In the genomic region with DNA sequence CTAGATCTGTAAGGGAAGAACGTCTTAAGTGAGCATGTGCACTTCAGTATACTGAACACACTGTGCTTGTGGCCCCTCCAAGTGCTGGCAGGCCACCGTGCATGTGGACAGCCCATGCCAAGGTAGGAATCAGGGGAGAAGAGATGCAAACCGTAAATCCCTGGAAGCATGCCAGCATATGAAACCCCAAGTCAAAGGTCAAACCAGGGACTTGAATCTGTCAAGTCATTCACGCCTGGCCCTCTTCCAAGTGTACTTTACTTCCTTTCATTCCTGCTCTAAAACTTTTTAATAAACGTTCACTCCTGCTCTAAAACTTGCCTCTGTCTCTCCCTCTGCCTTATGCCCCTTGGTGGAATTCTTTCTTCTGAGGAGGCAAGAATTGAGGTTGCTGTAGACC, we compare ENCODE assay signal across 1 cellular context.
A peak's percentile ranks its signal among the peaks of the same experiment; 100 is the strongest.
TF ChIP-seq lines count a peak whose summit lies in the region.

No MANE protein-coding gene starts in this region.

TF ChIP-seq in K562, 482 proteins besides CTCF, POLR2A, EP300 and RAD21 (continues in another document):
- no peak for TF ChIP-seq HNRNPH1 (optimal IDR thresholded peaks at IDR 0.05; ENCODE audit: low read depth, low read length)
- no peak for TF ChIP-seq TCF7L2 (IDR thresholded peaks at IDR 0.05; ENCODE audit: low read depth, low read length)
- TF ChIP-seq KLF13 (tag; IDR thresholded peaks at IDR 0.05; ENCODE audit: borderline replicate concordance, low read depth): no peak
- TF ChIP-seq JUND (IDR thresholded peaks at IDR 0.05; ENCODE audit: borderline replicate concordance, low read depth, low read length): no peak
- no peak for TF ChIP-seq JUND (tag; IDR thresholded peaks at IDR 0.05; ENCODE audit: borderline replicate concordance, low read depth, low read length)
- TF ChIP-seq KDM4B (IDR thresholded peaks at IDR 0.05; ENCODE audit: borderline replicate concordance in 2 of 2, low read depth in 1 of 2): no peak
- TF ChIP-seq PRPF4 (IDR thresholded peaks at IDR 0.05; ENCODE audit: insufficient read depth, low read depth, low read length, poor library complexity, severe bottlenecking): no peak
- TF ChIP-seq NFE2 (IDR thresholded peaks at IDR 0.05; ENCODE audit: low read depth): peak; percentile 94
- TF ChIP-seq MAFF (IDR thresholded peaks at IDR 0.05; ENCODE audit: low read length): peak; percentile 86
- TF ChIP-seq NBN (IDR thresholded peaks at IDR 0.05; ENCODE audit: low read depth): peak; percentile 32; the same call in 1 of the 2 replicates
- no peak for TF ChIP-seq DNMT1 (IDR thresholded peaks at IDR 0.05)
- TF ChIP-seq, protein P1, sequence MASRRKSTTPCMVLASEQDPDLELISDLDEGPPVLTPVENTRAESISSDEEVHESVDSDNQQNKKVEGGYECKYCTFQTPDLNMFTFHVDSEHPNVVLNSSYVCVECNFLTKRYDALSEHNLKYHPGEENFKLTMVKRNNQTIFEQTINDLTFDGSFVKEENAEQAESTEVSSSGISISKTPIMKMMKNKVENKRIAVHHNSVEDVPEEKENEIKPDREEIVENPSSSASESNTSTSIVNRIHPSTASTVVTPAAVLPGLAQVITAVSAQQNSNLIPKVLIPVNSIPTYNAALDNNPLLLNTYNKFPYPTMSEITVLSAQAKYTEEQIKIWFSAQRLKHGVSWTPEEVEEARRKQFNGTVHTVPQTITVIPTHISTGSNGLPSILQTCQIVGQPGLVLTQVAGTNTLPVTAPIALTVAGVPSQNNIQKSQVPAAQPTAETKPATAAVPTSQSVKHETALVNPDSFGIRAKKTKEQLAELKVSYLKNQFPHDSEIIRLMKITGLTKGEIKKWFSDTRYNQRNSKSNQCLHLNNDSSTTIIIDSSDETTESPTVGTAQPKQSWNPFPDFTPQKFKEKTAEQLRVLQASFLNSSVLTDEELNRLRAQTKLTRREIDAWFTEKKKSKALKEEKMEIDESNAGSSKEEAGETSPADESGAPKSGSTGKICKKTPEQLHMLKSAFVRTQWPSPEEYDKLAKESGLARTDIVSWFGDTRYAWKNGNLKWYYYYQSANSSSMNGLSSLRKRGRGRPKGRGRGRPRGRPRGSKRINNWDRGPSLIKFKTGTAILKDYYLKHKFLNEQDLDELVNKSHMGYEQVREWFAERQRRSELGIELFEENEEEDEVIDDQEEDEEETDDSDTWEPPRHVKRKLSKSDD (conservative IDR thresholded peaks at IDR 0.05; ENCODE audit: low read length): no peak
- TF ChIP-seq, protein P2, sequence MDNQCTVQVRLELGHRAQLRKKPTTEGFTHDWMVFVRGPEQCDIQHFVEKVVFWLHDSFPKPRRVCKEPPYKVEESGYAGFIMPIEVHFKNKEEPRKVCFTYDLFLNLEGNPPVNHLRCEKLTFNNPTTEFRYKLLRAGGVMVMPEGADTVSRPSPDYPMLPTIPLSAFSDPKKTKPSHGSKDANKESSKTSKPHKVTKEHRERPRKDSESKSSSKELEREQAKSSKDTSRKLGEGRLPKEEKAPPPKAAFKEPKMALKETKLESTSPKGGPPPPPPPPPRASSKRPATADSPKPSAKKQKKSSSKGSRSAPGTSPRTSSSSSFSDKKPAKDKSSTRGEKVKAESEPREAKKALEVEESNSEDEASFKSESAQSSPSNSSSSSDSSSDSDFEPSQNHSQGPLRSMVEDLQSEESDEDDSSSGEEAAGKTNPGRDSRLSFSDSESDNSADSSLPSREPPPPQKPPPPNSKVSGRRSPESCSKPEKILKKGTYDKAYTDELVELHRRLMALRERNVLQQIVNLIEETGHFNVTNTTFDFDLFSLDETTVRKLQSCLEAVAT (IDR thresholded peaks at IDR 0.05): no peak
- no peak for TF ChIP-seq XRCC4 (IDR thresholded peaks at IDR 0.05; ENCODE audit: extremely low read depth, insufficient read depth, insufficient read length)
- TF ChIP-seq, protein P3, sequence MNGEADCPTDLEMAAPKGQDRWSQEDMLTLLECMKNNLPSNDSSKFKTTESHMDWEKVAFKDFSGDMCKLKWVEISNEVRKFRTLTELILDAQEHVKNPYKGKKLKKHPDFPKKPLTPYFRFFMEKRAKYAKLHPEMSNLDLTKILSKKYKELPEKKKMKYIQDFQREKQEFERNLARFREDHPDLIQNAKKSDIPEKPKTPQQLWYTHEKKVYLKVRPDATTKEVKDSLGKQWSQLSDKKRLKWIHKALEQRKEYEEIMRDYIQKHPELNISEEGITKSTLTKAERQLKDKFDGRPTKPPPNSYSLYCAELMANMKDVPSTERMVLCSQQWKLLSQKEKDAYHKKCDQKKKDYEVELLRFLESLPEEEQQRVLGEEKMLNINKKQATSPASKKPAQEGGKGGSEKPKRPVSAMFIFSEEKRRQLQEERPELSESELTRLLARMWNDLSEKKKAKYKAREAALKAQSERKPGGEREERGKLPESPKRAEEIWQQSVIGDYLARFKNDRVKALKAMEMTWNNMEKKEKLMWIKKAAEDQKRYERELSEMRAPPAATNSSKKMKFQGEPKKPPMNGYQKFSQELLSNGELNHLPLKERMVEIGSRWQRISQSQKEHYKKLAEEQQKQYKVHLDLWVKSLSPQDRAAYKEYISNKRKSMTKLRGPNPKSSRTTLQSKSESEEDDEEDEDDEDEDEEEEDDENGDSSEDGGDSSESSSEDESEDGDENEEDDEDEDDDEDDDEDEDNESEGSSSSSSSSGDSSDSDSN (IDR thresholded peaks at IDR 0.05; ENCODE audit: borderline replicate concordance in 1 of 2, low read depth in 2 of 2, low read length in 2 of 2): no peak
- no peak for TF ChIP-seq TBP (optimal IDR thresholded peaks at IDR 0.05; ENCODE audit: low read depth, low read length)
- TF ChIP-seq DIDO1 (tag; IDR thresholded peaks at IDR 0.05; ENCODE audit: low read depth): no peak
- TF ChIP-seq ESRRB (CRISPR knock-in tag; IDR thresholded peaks at IDR 0.05; ENCODE audit: borderline replicate concordance): no peak
- no peak for TF ChIP-seq SMAD3 (CRISPR knock-in tag; conservative IDR thresholded peaks at IDR 0.05)
- TF ChIP-seq, protein P4, sequence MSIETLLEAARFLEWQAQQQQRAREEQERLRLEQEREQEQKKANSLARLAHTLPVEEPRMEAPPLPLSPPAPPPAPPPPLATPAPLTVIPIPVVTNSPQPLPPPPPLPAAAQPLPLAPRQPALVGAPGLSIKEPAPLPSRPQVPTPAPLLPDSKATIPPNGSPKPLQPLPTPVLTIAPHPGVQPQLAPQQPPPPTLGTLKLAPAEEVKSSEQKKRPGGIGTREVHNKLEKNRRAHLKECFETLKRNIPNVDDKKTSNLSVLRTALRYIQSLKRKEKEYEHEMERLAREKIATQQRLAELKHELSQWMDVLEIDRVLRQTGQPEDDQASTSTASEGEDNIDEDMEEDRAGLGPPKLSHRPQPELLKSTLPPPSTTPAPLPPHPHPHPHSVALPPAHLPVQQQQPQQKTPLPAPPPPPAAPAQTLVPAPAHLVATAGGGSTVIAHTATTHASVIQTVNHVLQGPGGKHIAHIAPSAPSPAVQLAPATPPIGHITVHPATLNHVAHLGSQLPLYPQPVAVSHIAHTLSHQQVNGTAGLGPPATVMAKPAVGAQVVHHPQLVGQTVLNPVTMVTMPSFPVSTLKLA (conservative IDR thresholded peaks at IDR 0.05): peak in 1 of 2 experiments; percentile 16; a peak in 1 of 4 replicates
- peak in 1 of 2 experiments; percentile 5; a peak in 1 of 4 replicates for TF ChIP-seq RCOR1 (IDR thresholded peaks at IDR 0.05; ENCODE audit: borderline replicate concordance in 1 of 2, low read depth in 2 of 2, low read length in 2 of 2)
- TF ChIP-seq, protein P5, sequence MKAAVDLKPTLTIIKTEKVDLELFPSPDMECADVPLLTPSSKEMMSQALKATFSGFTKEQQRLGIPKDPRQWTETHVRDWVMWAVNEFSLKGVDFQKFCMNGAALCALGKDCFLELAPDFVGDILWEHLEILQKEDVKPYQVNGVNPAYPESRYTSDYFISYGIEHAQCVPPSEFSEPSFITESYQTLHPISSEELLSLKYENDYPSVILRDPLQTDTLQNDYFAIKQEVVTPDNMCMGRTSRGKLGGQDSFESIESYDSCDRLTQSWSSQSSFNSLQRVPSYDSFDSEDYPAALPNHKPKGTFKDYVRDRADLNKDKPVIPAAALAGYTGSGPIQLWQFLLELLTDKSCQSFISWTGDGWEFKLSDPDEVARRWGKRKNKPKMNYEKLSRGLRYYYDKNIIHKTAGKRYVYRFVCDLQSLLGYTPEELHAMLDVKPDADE (conservative IDR thresholded peaks at IDR 0.05; ENCODE audit: control insufficient read depth, low read depth, low read length): no peak
- TF ChIP-seq ZNF124 (CRISPR knock-in tag; IDR thresholded peaks at IDR 0.05): no peak
- TF ChIP-seq, protein P6, sequence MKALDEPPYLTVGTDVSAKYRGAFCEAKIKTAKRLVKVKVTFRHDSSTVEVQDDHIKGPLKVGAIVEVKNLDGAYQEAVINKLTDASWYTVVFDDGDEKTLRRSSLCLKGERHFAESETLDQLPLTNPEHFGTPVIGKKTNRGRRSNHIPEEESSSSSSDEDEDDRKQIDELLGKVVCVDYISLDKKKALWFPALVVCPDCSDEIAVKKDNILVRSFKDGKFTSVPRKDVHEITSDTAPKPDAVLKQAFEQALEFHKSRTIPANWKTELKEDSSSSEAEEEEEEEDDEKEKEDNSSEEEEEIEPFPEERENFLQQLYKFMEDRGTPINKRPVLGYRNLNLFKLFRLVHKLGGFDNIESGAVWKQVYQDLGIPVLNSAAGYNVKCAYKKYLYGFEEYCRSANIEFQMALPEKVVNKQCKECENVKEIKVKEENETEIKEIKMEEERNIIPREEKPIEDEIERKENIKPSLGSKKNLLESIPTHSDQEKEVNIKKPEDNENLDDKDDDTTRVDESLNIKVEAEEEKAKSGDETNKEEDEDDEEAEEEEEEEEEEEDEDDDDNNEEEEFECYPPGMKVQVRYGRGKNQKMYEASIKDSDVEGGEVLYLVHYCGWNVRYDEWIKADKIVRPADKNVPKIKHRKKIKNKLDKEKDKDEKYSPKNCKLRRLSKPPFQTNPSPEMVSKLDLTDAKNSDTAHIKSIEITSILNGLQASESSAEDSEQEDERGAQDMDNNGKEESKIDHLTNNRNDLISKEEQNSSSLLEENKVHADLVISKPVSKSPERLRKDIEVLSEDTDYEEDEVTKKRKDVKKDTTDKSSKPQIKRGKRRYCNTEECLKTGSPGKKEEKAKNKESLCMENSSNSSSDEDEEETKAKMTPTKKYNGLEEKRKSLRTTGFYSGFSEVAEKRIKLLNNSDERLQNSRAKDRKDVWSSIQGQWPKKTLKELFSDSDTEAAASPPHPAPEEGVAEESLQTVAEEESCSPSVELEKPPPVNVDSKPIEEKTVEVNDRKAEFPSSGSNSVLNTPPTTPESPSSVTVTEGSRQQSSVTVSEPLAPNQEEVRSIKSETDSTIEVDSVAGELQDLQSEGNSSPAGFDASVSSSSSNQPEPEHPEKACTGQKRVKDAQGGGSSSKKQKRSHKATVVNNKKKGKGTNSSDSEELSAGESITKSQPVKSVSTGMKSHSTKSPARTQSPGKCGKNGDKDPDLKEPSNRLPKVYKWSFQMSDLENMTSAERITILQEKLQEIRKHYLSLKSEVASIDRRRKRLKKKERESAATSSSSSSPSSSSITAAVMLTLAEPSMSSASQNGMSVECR (CRISPR knock-in tag; IDR thresholded peaks at IDR 0.05): no peak
- TF ChIP-seq, protein P7, sequence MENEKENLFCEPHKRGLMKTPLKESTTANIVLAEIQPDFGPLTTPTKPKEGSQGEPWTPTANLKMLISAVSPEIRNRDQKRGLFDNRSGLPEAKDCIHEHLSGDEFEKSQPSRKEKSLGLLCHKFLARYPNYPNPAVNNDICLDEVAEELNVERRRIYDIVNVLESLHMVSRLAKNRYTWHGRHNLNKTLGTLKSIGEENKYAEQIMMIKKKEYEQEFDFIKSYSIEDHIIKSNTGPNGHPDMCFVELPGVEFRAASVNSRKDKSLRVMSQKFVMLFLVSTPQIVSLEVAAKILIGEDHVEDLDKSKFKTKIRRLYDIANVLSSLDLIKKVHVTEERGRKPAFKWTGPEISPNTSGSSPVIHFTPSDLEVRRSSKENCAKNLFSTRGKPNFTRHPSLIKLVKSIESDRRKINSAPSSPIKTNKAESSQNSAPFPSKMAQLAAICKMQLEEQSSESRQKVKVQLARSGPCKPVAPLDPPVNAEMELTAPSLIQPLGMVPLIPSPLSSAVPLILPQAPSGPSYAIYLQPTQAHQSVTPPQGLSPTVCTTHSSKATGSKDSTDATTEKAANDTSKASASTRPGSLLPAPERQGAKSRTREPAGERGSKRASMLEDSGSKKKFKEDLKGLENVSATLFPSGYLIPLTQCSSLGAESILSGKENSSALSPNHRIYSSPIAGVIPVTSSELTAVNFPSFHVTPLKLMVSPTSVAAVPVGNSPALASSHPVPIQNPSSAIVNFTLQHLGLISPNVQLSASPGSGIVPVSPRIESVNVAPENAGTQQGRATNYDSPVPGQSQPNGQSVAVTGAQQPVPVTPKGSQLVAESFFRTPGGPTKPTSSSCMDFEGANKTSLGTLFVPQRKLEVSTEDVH (IDR thresholded peaks at IDR 0.05; ENCODE audit: low read depth, partially characterized antibody): peak; percentile 27
- TF ChIP-seq NCOR1 (IDR thresholded peaks at IDR 0.05): 0 out of 2 replicates have a peak, but pooled peaks have one; percentile 14
- no peak for TF ChIP-seq KAT2B (IDR thresholded peaks at IDR 0.05; ENCODE audit: low read depth, low read length)
- TF ChIP-seq, protein P8, sequence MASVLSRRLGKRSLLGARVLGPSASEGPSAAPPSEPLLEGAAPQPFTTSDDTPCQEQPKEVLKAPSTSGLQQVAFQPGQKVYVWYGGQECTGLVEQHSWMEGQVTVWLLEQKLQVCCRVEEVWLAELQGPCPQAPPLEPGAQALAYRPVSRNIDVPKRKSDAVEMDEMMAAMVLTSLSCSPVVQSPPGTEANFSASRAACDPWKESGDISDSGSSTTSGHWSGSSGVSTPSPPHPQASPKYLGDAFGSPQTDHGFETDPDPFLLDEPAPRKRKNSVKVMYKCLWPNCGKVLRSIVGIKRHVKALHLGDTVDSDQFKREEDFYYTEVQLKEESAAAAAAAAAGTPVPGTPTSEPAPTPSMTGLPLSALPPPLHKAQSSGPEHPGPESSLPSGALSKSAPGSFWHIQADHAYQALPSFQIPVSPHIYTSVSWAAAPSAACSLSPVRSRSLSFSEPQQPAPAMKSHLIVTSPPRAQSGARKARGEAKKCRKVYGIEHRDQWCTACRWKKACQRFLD (CRISPR knock-in tag; IDR thresholded peaks at IDR 0.05): no peak
- no peak for TF ChIP-seq HNRNPUL1 (IDR thresholded peaks at IDR 0.05; ENCODE audit: low read length)
- peak; percentile 61; the same call in 1 of the 2 replicates for TF ChIP-seq TRIM28 (IDR thresholded peaks at IDR 0.05)
- TF ChIP-seq NFIC (IDR thresholded peaks at IDR 0.05): peak; percentile 99
- TF ChIP-seq, protein P9, sequence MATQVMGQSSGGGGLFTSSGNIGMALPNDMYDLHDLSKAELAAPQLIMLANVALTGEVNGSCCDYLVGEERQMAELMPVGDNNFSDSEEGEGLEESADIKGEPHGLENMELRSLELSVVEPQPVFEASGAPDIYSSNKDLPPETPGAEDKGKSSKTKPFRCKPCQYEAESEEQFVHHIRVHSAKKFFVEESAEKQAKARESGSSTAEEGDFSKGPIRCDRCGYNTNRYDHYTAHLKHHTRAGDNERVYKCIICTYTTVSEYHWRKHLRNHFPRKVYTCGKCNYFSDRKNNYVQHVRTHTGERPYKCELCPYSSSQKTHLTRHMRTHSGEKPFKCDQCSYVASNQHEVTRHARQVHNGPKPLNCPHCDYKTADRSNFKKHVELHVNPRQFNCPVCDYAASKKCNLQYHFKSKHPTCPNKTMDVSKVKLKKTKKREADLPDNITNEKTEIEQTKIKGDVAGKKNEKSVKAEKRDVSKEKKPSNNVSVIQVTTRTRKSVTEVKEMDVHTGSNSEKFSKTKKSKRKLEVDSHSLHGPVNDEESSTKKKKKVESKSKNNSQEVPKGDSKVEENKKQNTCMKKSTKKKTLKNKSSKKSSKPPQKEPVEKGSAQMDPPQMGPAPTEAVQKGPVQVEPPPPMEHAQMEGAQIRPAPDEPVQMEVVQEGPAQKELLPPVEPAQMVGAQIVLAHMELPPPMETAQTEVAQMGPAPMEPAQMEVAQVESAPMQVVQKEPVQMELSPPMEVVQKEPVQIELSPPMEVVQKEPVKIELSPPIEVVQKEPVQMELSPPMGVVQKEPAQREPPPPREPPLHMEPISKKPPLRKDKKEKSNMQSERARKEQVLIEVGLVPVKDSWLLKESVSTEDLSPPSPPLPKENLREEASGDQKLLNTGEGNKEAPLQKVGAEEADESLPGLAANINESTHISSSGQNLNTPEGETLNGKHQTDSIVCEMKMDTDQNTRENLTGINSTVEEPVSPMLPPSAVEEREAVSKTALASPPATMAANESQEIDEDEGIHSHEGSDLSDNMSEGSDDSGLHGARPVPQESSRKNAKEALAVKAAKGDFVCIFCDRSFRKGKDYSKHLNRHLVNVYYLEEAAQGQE (CRISPR knock-in tag; IDR thresholded peaks at IDR 0.05; ENCODE audit: low read depth): no peak
